Comparison of ENCODE assay signal across 8 cellular contexts in the genomic region with DNA sequence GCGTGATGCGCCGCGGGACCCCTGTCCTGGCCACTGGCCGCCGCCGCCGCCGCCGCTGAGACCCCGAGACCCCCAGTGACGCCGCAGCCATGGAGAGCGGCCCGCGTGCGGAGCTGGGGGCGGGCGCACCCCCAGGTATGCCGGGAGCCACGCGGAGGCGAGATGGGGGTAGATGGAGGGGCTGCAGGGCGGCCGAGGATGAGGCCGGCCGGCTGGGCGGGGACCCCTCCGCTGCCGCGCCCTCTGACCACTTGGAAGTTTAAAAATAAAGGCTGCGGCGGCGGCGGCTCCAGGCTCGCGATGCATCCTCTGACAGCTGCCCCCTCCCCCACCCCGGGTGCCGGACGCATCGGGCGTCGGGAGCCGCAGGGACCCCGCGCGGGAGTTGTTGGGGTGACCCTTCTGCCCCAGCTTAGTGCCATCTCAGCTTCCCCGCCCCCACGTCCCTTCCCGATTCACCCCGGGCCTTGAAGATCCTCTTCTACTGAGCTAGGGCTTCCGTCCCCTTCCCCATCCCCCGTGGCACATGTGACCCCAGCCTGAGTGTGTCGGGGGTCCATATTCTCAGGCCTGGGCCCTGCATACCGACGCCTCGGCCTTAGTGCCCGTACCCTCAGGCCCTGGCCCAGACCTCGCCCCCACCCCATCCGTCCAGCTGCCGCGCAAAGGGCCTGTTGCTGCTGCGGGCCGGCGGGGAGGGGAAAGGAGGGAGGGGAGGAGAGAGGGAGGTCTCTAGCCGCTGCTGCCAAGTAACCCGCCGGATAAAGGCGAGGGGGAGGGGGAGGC. TPM values are rescaled to one million over a fixed set of nuclear protein-coding genes. Genes with fewer than 3 reads are reported as not detected.
DNase-seq lines count a peak whose midpoint lies in the region; ATAC-seq and TF ChIP-seq lines count a peak whose summit lies in the region.

No MANE protein-coding gene starts in this region.

- H3K4me1 ChIP-seq in Caco-2 (peaks cover 6% of the 10 kb centered on the region; the same call in 1 of the 2 replicates), GM23248 (ENCODE audit: insufficient read depth) (peaks cover 48% of the 10 kb centered on the region), duodenal mucosa (ENCODE audit: control insufficient read depth in 1 of 2, insufficient read depth in 2 of 2, low read length in 2 of 2) (peaks cover 50 to 51% of the 10 kb centered on the region in 2 donors)

- H3K27ac Mint-ChIP-seq in Caco-2 (ENCODE audit: unreplicated experiment): peak overlapping the region; percentile 81

- TF ChIP-seq CTCF in Caco-2 (IDR thresholded peaks at IDR 0.05; ENCODE audit: insufficient read depth in 1 of 2, low read depth in 1 of 2, low read length in 1 of 2, severe bottlenecking in 1 of 2, unreplicated experiment in 1 of 2) (no peak), lower leg skin (IDR thresholded peaks at IDR 0.05) (no peak)

- H3K9me3 ChIP-seq in Caco-2 (no peaks in the 10 kb centered on the region), GM23248 (ENCODE audit: low read depth) (no peaks in the 10 kb centered on the region), duodenal mucosa (ENCODE audit: control insufficient read depth in 1 of 2, low read length in 2 of 2) (no peaks in the 10 kb centered on the region)

- in situ Hi-C loops in GM23248 (cut with MboI): no loop called here

- H3K4me3 Mint-ChIP-seq in Caco-2 (ENCODE audit: unreplicated experiment): peak overlapping the region; percentile 82

- POLR2A ChIA-PET in Caco-2 (lab: Charles Lee): no interaction called here

- 0 to 1% methylated on average over 20 to 67 of the region's 69 CpGs for WGBS in GM23248 (ENCODE audit: low coverage in 1 of 2, low lambda C conversion rate in 2 of 2, missing lambda C conversion rate in 2 of 2), 2 experiments
- 1% methylated on average over 42 to 44 of the region's 69 CpGs for WGBS in lower leg skin, 2 donors

- peak overlapping the region; percentile 76 for H3K4me2 ChIP-seq in GM23248 (ENCODE audit: unreplicated experiment)

- peaks cover 4% of the 10 kb centered on the region for H4K20me1 ChIP-seq in GM23248 (ENCODE audit: insufficient read depth)

- H3K27ac ChIP-seq in GM23248 (peak overlapping the region; percentile 89), duodenal mucosa (ENCODE audit: low read depth, low read length) (peak overlapping the region; percentile 93)

- CTCF ChIA-PET in Caco-2 (lab: Charles Lee): interaction anchor here (1.0 kb wide), 1 partner anchor 32 kb away, joined by 3 read pairs; no protein-coding TSS in a partner anchor

- H3K4me1 Mint-ChIP-seq in Caco-2 (ENCODE audit: low read depth, unreplicated experiment): peaks cover 20% of the 10 kb centered on the region

- peak overlapping the region; percentile 53 for H3K4me3 ChIP-seq in Caco-2 (ENCODE audit: low read depth, low read length)
- peak overlapping the region; percentile 93 for H3K4me3 ChIP-seq in GM23248
- peak overlapping the region; percentile 88 to 94 for H3K4me3 ChIP-seq in duodenal mucosa (ENCODE audit: low read depth in 1 of 2, low read length in 2 of 2)
- H3K4me3 ChIP-seq in lower leg skin (ENCODE audit: low read depth, poor library complexity, severe bottlenecking): peak overlapping the region; percentile 100

- TSS peak; percentile 42 for BruUV-seq in Caco-2 (replicated peaks; lab: Mats Ljungman, UMichigan)

- intact Hi-C loops in Caco-2 (cut with micrococcal nuclease; ENCODE audit: unreplicated experiment) (no loop called here), lower leg skin (cut with DNase I; ENCODE audit: low total_unique reads) (no loop called here)

- H3K36me3 Mint-ChIP-seq in Caco-2 (ENCODE audit: insufficient read depth, unreplicated experiment): peaks cover 10% of the 10 kb centered on the region

- peak overlapping the region; percentile 42; the same call in 1 of the 2 replicates for H2AFZ ChIP-seq in GM23248

- peak overlapping the region; percentile 100 for H3K9ac ChIP-seq in GM23248
- H3K9ac ChIP-seq in duodenal mucosa (ENCODE audit: low read depth in 1 of 2, low read length in 2 of 2): peak overlapping the region; percentile 57 to 70

- H3K27me3 Mint-ChIP-seq in Caco-2 (ENCODE audit: insufficient read depth, unreplicated experiment): no peaks in the 10 kb centered on the region

- H3K27me3 ChIP-seq in Caco-2 (replicated peaks; ENCODE audit: control insufficient read depth, insufficient read depth, low read length): no peaks in the 10 kb centered on the region
- no peaks in the 10 kb centered on the region for H3K27me3 ChIP-seq in GM23248 (replicated peaks; ENCODE audit: insufficient read depth)
- no peaks in the 10 kb centered on the region for H3K27me3 ChIP-seq in duodenal mucosa (ENCODE audit: control insufficient read depth in 1 of 2, insufficient read depth in 2 of 2, low read length in 2 of 2)

- H3K9me3 Mint-ChIP-seq in Caco-2 (ENCODE audit: unreplicated experiment): no peaks in the 10 kb centered on the region

- H3K79me2 ChIP-seq in GM23248 (ENCODE audit: insufficient read depth): peaks cover 66% of the 10 kb centered on the region

- no peaks in the 10 kb centered on the region for H3K9me2 ChIP-seq in GM23248 (ENCODE audit: insufficient read depth)

- DNase-seq in Caco-2: peak; percentile 56 to 59
- DNase-seq in GM23248: peak; percentile 76
- peak; percentile 40 for DNase-seq in NCI-H2196 (lab: John Stamatoyannopoulos, UW; ENCODE audit: unreplicated experiment)
- peak; percentile 57 to 58 for DNase-seq in activated CD4-positive, alpha-beta T cell treated with anti-CD3 and anti-CD28 coated beads for 4 hours
- peak; percentile 54 to 93 for DNase-seq in lower leg skin (ENCODE audit: low spot score in 2 of 2)
- peak; percentile 48 for DNase-seq in stimulated activated CD8-positive, alpha-beta memory T cell treated with anti-CD3 and anti-CD28 coated beads, Interleukin-4, amount 100 ng/mL, for 24 hours (ENCODE audit: low read depth)

- no peak for TF ChIP-seq POLR2A in lower leg skin (IDR thresholded peaks at IDR 0.05)

- H3K36me3 ChIP-seq in Caco-2 (ENCODE audit: control insufficient read depth, insufficient read depth, low read length) (no peaks in the 10 kb centered on the region), GM23248 (ENCODE audit: low read depth) (no peaks in the 10 kb centered on the region), duodenal mucosa (ENCODE audit: control insufficient read depth in 1 of 2, insufficient read depth in 2 of 2, low read length in 2 of 2) (no peaks in the 10 kb centered on the region)

- ATAC-seq in GM18858 (IDR thresholded peaks at IDR 0.05; ENCODE audit: unreplicated experiment): no peak

- peaks cover 23% of the 10 kb centered on the region for H3F3A ChIP-seq in GM23248 (ENCODE audit: insufficient read depth)

RNA-seq across cellular contexts. Expression of a gene that starts 0.6 kb away (rescaled TPM):
- total RNA-seq in Caco-2 (2022) (33.7 and 37.7 TPM in 2 replicates), lower leg skin (100 to 1,000 TPM; 115 to 171 (median 153) TPM)
- 160 and 224 TPM in 2 replicates for total RNA-seq in GM23248 (2014; rRNA removed; shearing (Covaris generic))
- polyA plus RNA-seq in GM23248 (2016; fragmentation: Nextera tagmentation; extraction: Ambion mirVana): 34.8 and 35.8 TPM in 2 replicates

RNA-seq across cellular contexts. Expression of a gene that starts 7.2 kb away (rescaled TPM):
- total RNA-seq in Caco-2 (2022): 35.4 and 37.9 TPM in 2 replicates
- total RNA-seq in GM23248 (2014; rRNA removed; shearing (Covaris generic)): 101 and 112 TPM in 2 replicates
- polyA plus RNA-seq in GM23248 (2016; fragmentation: Nextera tagmentation; extraction: Ambion mirVana): 134 and 135 TPM in 2 replicates
- total RNA-seq in lower leg skin: 100 to 1,000 TPM in 2 of 4 donors, 10 to 100 TPM in 2; 78.3 to 113 (median 104) TPM

RNA-seq across cellular contexts. Expression of a gene that starts 31.5 kb away (rescaled TPM):
- total RNA-seq in Caco-2 (2022) (0.07 and 0.18 TPM in 2 replicates), lower leg skin (1 to 10 TPM; 4.8 to 9.8 (median 7.6) TPM)
- total RNA-seq in GM23248 (2014; rRNA removed; shearing (Covaris generic)): 30.5 and 33.1 TPM in 2 replicates
- 2.9 and 3.2 TPM in 2 replicates for polyA plus RNA-seq in GM23248 (2016; fragmentation: Nextera tagmentation; extraction: Ambion mirVana)
